ENCODE assay signal across 1 cellular context in genomic region chr14:45559626-45560025, GRCh38.
TF ChIP-seq lines count a peak whose summit lies in the region.

No MANE protein-coding gene starts in this region.

TF ChIP-seq in H1, 55 proteins besides CTCF, POLR2A, EP300 and RAD21:
- TF ChIP-seq PHF8 (conservative IDR thresholded peaks at IDR 0.05; ENCODE audit: low read depth, low read length) (no peak), NRF1 (IDR thresholded peaks at IDR 0.05; ENCODE audit: low read depth, low read length) (no peak), SIX5 (IDR thresholded peaks at IDR 0.05; ENCODE audit: low read depth, low read length) (no peak), GTF2F1 (IDR thresholded peaks at IDR 0.05; ENCODE audit: borderline replicate concordance, low read depth, low read length) (no peak), YY1 (IDR thresholded peaks at IDR 0.05; ENCODE audit: low read depth, low read length) (no peak), SP4 (IDR thresholded peaks at IDR 0.05; ENCODE audit: low read length) (no peak), SAP30 (IDR thresholded peaks at IDR 0.05; ENCODE audit: insufficient read depth, insufficient replicate concordance, low read length) (no peak), SP1 (IDR thresholded peaks at IDR 0.05; ENCODE audit: low read depth, low read length) (no peak), RXRA (IDR thresholded peaks at IDR 0.05; ENCODE audit: insufficient read depth, low read depth, low read length) (no peak), JUND (IDR thresholded peaks at IDR 0.05; ENCODE audit: low read length) (no peak), E2F6 (IDR thresholded peaks at IDR 0.05) (no peak), EZH2 (IDR thresholded peaks at IDR 0.05; ENCODE audit: low read depth, low read length, severe bottlenecking) (no peak), CEBPB (IDR thresholded peaks at IDR 0.05; ENCODE audit: low read depth, low read length) (no peak), RNF2 (IDR thresholded peaks at IDR 0.05; ENCODE audit: borderline replicate concordance, low read depth, low read length, missing control alignments, poor library complexity, severe bottlenecking) (no peak), HDAC2 (IDR thresholded peaks at IDR 0.05; ENCODE audit: borderline replicate concordance in 1 of 2, low read depth in 2 of 2, low read length in 2 of 2) (no peak), TAF7 (optimal IDR thresholded peaks at IDR 0.05; ENCODE audit: borderline replicate concordance, low read depth, low read length) (no peak), USF2 (IDR thresholded peaks at IDR 0.05; ENCODE audit: low read length) (no peak), ZNF274 (IDR thresholded peaks at IDR 0.05; ENCODE audit: borderline replicate concordance, extremely low read depth, low read length) (no peak), MAFK (IDR thresholded peaks at IDR 0.05; ENCODE audit: low read depth, low read length) (no peak)
